27 cellular contexts compared by ENCODE assay signal in the genomic region with DNA sequence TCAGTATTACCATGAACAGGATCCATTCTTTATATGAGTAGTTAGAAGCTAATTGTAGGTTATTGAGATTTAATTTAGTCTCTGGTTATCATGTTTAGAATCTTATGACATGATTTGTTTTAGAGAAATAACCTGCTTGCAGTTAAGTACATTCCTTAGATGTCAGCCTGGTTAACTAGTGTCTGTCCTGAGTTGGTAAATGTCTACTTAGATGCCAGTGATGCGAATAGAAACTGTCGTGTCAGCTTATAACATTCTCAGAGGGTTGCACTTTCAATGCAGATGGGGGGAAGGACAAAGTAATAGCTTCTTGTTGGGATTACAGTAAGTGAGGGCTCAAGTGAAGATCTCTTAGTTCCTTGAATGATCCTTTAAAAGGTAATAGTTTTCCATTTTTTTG.
DNase-seq lines count a peak whose midpoint lies in the region; ATAC-seq, FAIRE-seq and TF ChIP-seq lines count a peak whose summit lies in the region.
"Had no signal": no experiment of that assay in that cellular context is flagged by ENCODE, and none has a peak within 500 bp of the region (broad histone marks: within the 10 kb centered on the region; RNA-seq: fewer than 3 reads in every experiment).

No MANE protein-coding gene starts in this region.

- no peaks in the 10 kb centered on the region; the same call in 1 of the 2 replicates for H3F3A ChIP-seq in MM.1S (ENCODE audit: insufficient read depth, low read length)

- H3K9me2 ChIP-seq in MM.1S (replicated peaks; ENCODE audit: insufficient read depth, low read length), result no peaks in the 10 kb centered on the region

- POLR2A ChIA-PET in GM12878 (lab: Charles Lee), result no interaction called here

- H3K4me1 ChIP-seq in MM.1S (ENCODE audit: low read length) (peaks cover 16% of the 10 kb centered on the region), GM12878 (ENCODE audit: control insufficient read depth, insufficient read depth, low read length) (no peaks in the 10 kb centered on the region), mesendoderm (ENCODE audit: control insufficient read depth, low read depth, low read length) (no peaks in the 10 kb centered on the region)
- H3K4me1 ChIP-seq: prostate gland, SJSA1, testis had no signal

- no peak overlapping the region for H3K27ac ChIP-seq in MM.1S (ENCODE audit: low read length)
- H3K27ac ChIP-seq in GM12878 (ENCODE audit: control insufficient read depth, insufficient read depth), result no peak overlapping the region
- H3K27ac ChIP-seq in mesendoderm (ENCODE audit: low read depth, low read length), result no peak overlapping the region
- H3K27ac ChIP-seq: C4-2B, heart right ventricle, neutrophil, prostate gland, SJSA1, testis had no signal

- H4K20me1 ChIP-seq in MM.1S (ENCODE audit: insufficient read depth, low read length) (no peaks in the 10 kb centered on the region), GM12878 (ENCODE audit: control insufficient read depth, insufficient read depth) (no peaks in the 10 kb centered on the region)

- no peaks in the 10 kb centered on the region for H3K9me3 ChIP-seq in MM.1S (replicated peaks; ENCODE audit: insufficient read depth, low read length)
- H3K9me3 ChIP-seq in GM12878 (replicated peaks; ENCODE audit: control insufficient read depth, insufficient read depth, low read length), result no peaks in the 10 kb centered on the region
- H3K9me3 ChIP-seq: neutrophil, prostate gland, SJSA1, testis had no signal

- TF ChIP-seq RAD21 in GM12878 (IDR thresholded peaks at IDR 0.05; ENCODE audit: insufficient read depth, low read depth, low read length), result no peak

- RAD21 ChIA-PET in GM12878 (lab: Charles Lee; ENCODE audit: unreplicated experiment), result no interaction called here

- H2BK15ac ChIP-seq in mesendoderm (replicated peaks; ENCODE audit: low read depth), result no peak overlapping the region

- no peaks in the 10 kb centered on the region for H3K79me1 ChIP-seq in mesendoderm (ENCODE audit: low read length)

- CTCF ChIA-PET in GM12878 (lab: Yijun Ruan, JAX), result interaction anchor here (1.0 kb wide), 1 partner anchor 66 kb away, joined by 3 read pairs; no protein-coding TSS in a partner anchor

- H3K27me3 ChIP-seq in MM.1S (replicated peaks; ENCODE audit: insufficient read depth, low read length) (no peaks in the 10 kb centered on the region), GM12878 (replicated peaks in 1 of 2; ENCODE audit: control insufficient read depth in 2 of 2, insufficient read depth in 2 of 2, low read length in 1 of 2) (no peaks in the 10 kb centered on the region), mesendoderm (ENCODE audit: insufficient read depth, low read length, poor library complexity) (no peaks in the 10 kb centered on the region)
- H3K27me3 ChIP-seq: heart right ventricle, neutrophil, SJSA1, testis had no signal

- DNase-seq in GM12891 (ENCODE audit: insufficient read length, low spot score) (no peak), MM.1S (peak; percentile 85), GM12878 (ENCODE audit: low read depth, low spot score) (no peak), mesendoderm (peak; percentile 4), hippocampal formation (lab: John Stamatoyannopoulos, UW) (no peak), cerebellar cortex (ENCODE audit: low spot score) (no peak)
- DNase-seq in activated CD4-positive, alpha-beta T cell treated with anti-CD3 and anti-CD28 coated beads for 4 hours, result no peak
- DNase-seq in activated CD4-positive, CD25-positive, alpha-beta regulatory T cell treated with anti-CD3 and anti-CD28 coated beads, Interleukin-2, amount 50 U/mL, for 72 hours, result no peak
- DNase-seq: activated CD4-positive, alpha-beta T cell treated with anti-CD3 and anti-CD28 coated beads for 1 hour; activated CD8-positive, alpha-beta T cell treated with anti-CD3 and anti-CD28 coated beads, Interleukin-2, amount 10 ng/mL, durations not matched to agents 7 days and 5 days; activated effector memory CD4-positive, alpha-beta T cell treated with Interleukin-2 at 50 U/mL for 16 hours; activated T-cell treated with anti-CD3 and anti-CD28 coated beads for 4 hours; DMS79 treated with DMSO at 0.1 percent for 48 hours; heart right ventricle; NCI-H1105 treated with DMSO at 0.1 percent for 48 hours; NCI-H2029; NCI-H2227 treated with DMSO at 0.1 percent for 48 hours; NCI-H69; stimulated activated naive CD4-positive, alpha-beta T cell treated with Interleukin-2 at 50 U/mL for 16 hours; testis had no signal

- no peak overlapping the region for H2AK5ac ChIP-seq in mesendoderm (ENCODE audit: low read length)

- WGBS in GM12878 (ENCODE audit: insufficient coverage, insufficient replicate concordance, low lambda C conversion rate, missing lambda C conversion rate), result 56% methylated on average over 2 of the region's 2 CpGs
- WGBS in mesendoderm (ENCODE audit: extremely low coverage, insufficient coverage, low lambda C conversion rate), result no CpG with 5 or more reads among the region's 2 CpGs

- no TSS peak for BruUV-seq in GM12878 (replicated peaks; lab: Mats Ljungman, UMichigan)

- no peak overlapping the region for H4K5ac ChIP-seq in mesendoderm (ENCODE audit: low read length)

- H2BK120ac ChIP-seq in mesendoderm (ENCODE audit: low read depth, low read length), result no peak overlapping the region

- no peak overlapping the region for H3K4ac ChIP-seq in mesendoderm (ENCODE audit: low read depth, low read length)

- peak; percentile 60 for ATAC-seq in GM12878
- ATAC-seq: activated CD8-positive, alpha-beta T cell treated with anti-CD3 and anti-CD28 coated beads, Interleukin-2, amount 10 ng/mL, durations not matched to agents 7 days and 5 days; heart right ventricle; left lobe of liver had no signal

- no peak for TF ChIP-seq POLR2A in GM12891 (IDR thresholded peaks at IDR 0.05; ENCODE audit: low read depth, low read length)
- TF ChIP-seq POLR2A in GM12878 (IDR thresholded peaks at IDR 0.05; ENCODE audit: low read depth, low read length), result no peak

- SMC1A ChIA-PET in GM12878 (lab: Charles Lee; ENCODE audit: uncharacterized antibody, unreplicated experiment), result interaction anchor here (1.0 to 1.3 kb wide), 2 partner anchors 38 to 250 kb away, joined by 3 to 4 read pairs; no protein-coding TSS in a partner anchor

- H3K79me2 ChIP-seq in MM.1S (ENCODE audit: low read length) (no peaks in the 10 kb centered on the region), GM12878 (ENCODE audit: control insufficient read depth, insufficient read depth, low read length) (no peaks in the 10 kb centered on the region), mesendoderm (ENCODE audit: control insufficient read depth, insufficient read depth, low read length) (no peaks in the 10 kb centered on the region)

- H3K4me3 ChIP-seq in MM.1S (ENCODE audit: low read length) (no peak overlapping the region), GM12878 (no peak overlapping the region), mesendoderm (ENCODE audit: low read length) (no peak overlapping the region)
- H3K4me3 ChIP-seq: heart right ventricle, prostate gland, SJSA1, testis had no signal

- no peak overlapping the region for H3K23ac ChIP-seq in mesendoderm (ENCODE audit: low read length)

- FAIRE-seq in GM12891 (lab: Jason Lieb, UNC) (peak; percentile 69), GM12878 (lab: Jason Lieb, UNC) (peak; percentile 13)
- FAIRE-seq: H54, RCC 7860 had no signal

- in situ Hi-C loops in GM12878 (cut with MboI), result no loop called here

- no peak for TF ChIP-seq CTCF in MM.1S (IDR thresholded peaks at IDR 0.05; ENCODE audit: low read length)
- TF ChIP-seq CTCF in GM12878 (IDR thresholded peaks at IDR 0.05 in 2 of 3, conservative IDR thresholded peaks at IDR 0.05 in 1 of 3; ENCODE audit: control insufficient read depth in 2 of 3, extremely low read depth in 1 of 3, insufficient read depth in 1 of 3, low read depth in 3 of 3, low read length in 3 of 3), result no peak

- H3K36me3 ChIP-seq in MM.1S (replicated peaks; ENCODE audit: insufficient read depth, low read length) (no peaks in the 10 kb centered on the region), GM12878 (ENCODE audit: control insufficient read depth in 2 of 2, insufficient read depth in 2 of 2, low read length in 1 of 2) (no peaks in the 10 kb centered on the region), mesendoderm (ENCODE audit: control insufficient read depth, insufficient read depth, low read length) (no peaks in the 10 kb centered on the region)
- H3K36me3 ChIP-seq: heart right ventricle, neutrophil, prostate gland, SJSA1 had no signal

- peak overlapping the region; percentile 30; the same call in 1 of the 2 replicates for H3K4me2 ChIP-seq in MM.1S (ENCODE audit: low read depth, low read length)
- no peak overlapping the region for H3K4me2 ChIP-seq in GM12878 (ENCODE audit: control insufficient read depth, insufficient read depth)
- no peak overlapping the region for H3K4me2 ChIP-seq in mesendoderm (ENCODE audit: low read length)

- H3K56ac ChIP-seq in mesendoderm (ENCODE audit: low read length), result no peak overlapping the region

- intact Hi-C loops in GM12878 (cut with micrococcal nuclease; ENCODE audit: unreplicated experiment), result no loop called here

- H2BK5ac ChIP-seq in mesendoderm (ENCODE audit: low read length), result no peak overlapping the region

- no peak overlapping the region for H3K9ac ChIP-seq in MM.1S (ENCODE audit: low read length)
- H3K9ac ChIP-seq in GM12878 (ENCODE audit: control insufficient read depth, insufficient read depth, low read length), result no peak overlapping the region
- H3K9ac ChIP-seq in mesendoderm (ENCODE audit: low read length), result no peak overlapping the region

- H2AFZ ChIP-seq in MM.1S (ENCODE audit: low read length) (no peak overlapping the region), GM12878 (ENCODE audit: control insufficient read depth, low read depth, low read length) (no peak overlapping the region)

- no peak overlapping the region for H3K18ac ChIP-seq in mesendoderm (ENCODE audit: low read length)

- TF ChIP-seq EP300 in GM12878 (IDR thresholded peaks at IDR 0.05; ENCODE audit: borderline replicate concordance in 1 of 2, control insufficient read depth in 1 of 2, low read depth in 2 of 2, low read length in 2 of 2), result no peak

- no peak overlapping the region for H4K8ac ChIP-seq in mesendoderm (ENCODE audit: low read depth, low read length)

TF ChIP-seq in GM12891, 5 proteins besides CTCF, POLR2A, EP300 and RAD21:
- TF ChIP-seq POLR2AphosphoS5 (IDR thresholded peaks at IDR 0.05; ENCODE audit: low read depth, low read length), result no peak
- no peak for TF ChIP-seq POU2F2 (IDR thresholded peaks at IDR 0.05; ENCODE audit: low read depth, low read length)
TF ChIP-seq in GM12891: peak in this region for 0.

TF ChIP-seq in GM12878, 131 proteins besides CTCF, POLR2A, EP300 and RAD21 (continues in another document):
- TF ChIP-seq FOS (IDR thresholded peaks at IDR 0.05; ENCODE audit: borderline replicate concordance, extremely low read depth, insufficient read length), result no peak
- TF ChIP-seq PAX5 (IDR thresholded peaks at IDR 0.05; ENCODE audit: borderline replicate concordance, low read depth, low read length), result no peak
- no peak for TF ChIP-seq YY1 (IDR thresholded peaks at IDR 0.05; ENCODE audit: low read depth, low read length)

Comparison
In these comparisons a context has a peak if more than half of its experiments do, and no peak if none do; other contexts are left out.
1. DNase-seq: peak in MM.1S (single experiment) and mesendoderm (single experiment); none in GM12891 (single experiment), GM12878 (single experiment), hippocampal formation (0 of 2), cerebellar cortex (single experiment), activated CD4-positive, alpha-beta T cell treated with anti-CD3 and anti-CD28 coated beads for 4 hours (0 of 2) and activated CD4-positive, CD25-positive, alpha-beta regulatory T cell treated with anti-CD3 and anti-CD28 coated beads, Interleukin-2, amount 50 U/mL, for 72 hours (single experiment).